Comparison of ENCODE assay signal across 8 cellular contexts in genomic region chr4:78056265-78057129, GRCh38. TPM values are rescaled to one million over a fixed set of nuclear protein-coding genes. Genes with fewer than 3 reads are reported as not detected.
A peak's percentile ranks its signal among the peaks of the same experiment; 100 is the strongest.
DNase-seq lines count a peak whose midpoint lies in the region; ATAC-seq and TF ChIP-seq lines count a peak whose summit lies in the region.

No MANE protein-coding gene starts in this region.

- DNase-seq in NCI-H524 treated with DMSO at 0.1 percent for 48 hours (lab: John Stamatoyannopoulos, UW) (peak; percentile 50), cardiac septum (ENCODE audit: low spot score) (peak; percentile 87), omental fat pad (ENCODE audit: low spot score) (peak; percentile 70), foreskin melanocyte (no peak)
- DNase-seq in activated naive CD8-positive, alpha-beta T cell treated with anti-CD3 and anti-CD28 coated beads, Interleukin-2, amount 10 ng/mL, durations not matched to agents 7 days and 5 days = peak; percentile 58

- H3K9me3 Mint-ChIP-seq in activated naive CD8-positive, alpha-beta T cell treated with anti-CD3 and anti-CD28 coated beads, Interleukin-2, amount 10 ng/mL, durations not matched to agents 7 days and 5 days = no peaks in the 10 kb centered on the region

- peak overlapping the region; percentile 86 for H3K4me3 Mint-ChIP-seq in activated naive CD8-positive, alpha-beta T cell treated with anti-CD3 and anti-CD28 coated beads, Interleukin-2, amount 10 ng/mL, durations not matched to agents 7 days and 5 days

- POLR2A ChIA-PET in activated naive CD8-positive, alpha-beta T cell treated with anti-CD3 and anti-CD28 coated beads, Interleukin-2, amount 10 ng/mL, durations not matched to agents 7 days and 5 days (lab: Charles Lee) = interaction anchor here (1.4 kb wide), 1 partner anchor 194 kb away, joined by 3 read pairs; the partner anchor contains the start of gene MRPL1

- peaks cover 22% of the 10 kb centered on the region for H3K4me1 Mint-ChIP-seq in activated naive CD8-positive, alpha-beta T cell treated with anti-CD3 and anti-CD28 coated beads, Interleukin-2, amount 10 ng/mL, durations not matched to agents 7 days and 5 days

- TF ChIP-seq CTCF in C4-2B (conservative IDR thresholded peaks at IDR 0.05) (no peak), omental fat pad (IDR thresholded peaks at IDR 0.05) (no peak)

- H3K27ac Mint-ChIP-seq in activated naive CD8-positive, alpha-beta T cell treated with anti-CD3 and anti-CD28 coated beads, Interleukin-2, amount 10 ng/mL, durations not matched to agents 7 days and 5 days = no peak overlapping the region

- H3K36me3 Mint-ChIP-seq in activated naive CD8-positive, alpha-beta T cell treated with anti-CD3 and anti-CD28 coated beads, Interleukin-2, amount 10 ng/mL, durations not matched to agents 7 days and 5 days = no peaks in the 10 kb centered on the region

- intact Hi-C loops in cardiac septum (cut with DNase I) = loop anchor here (2.0 to 10.0 kb wide), 6 partner anchors 59 to 721 kb away; partner anchors contain the start of genes BMP2K and MRPL1

- H3K27me3 Mint-ChIP-seq in activated naive CD8-positive, alpha-beta T cell treated with anti-CD3 and anti-CD28 coated beads, Interleukin-2, amount 10 ng/mL, durations not matched to agents 7 days and 5 days = peaks cover 57% of the 10 kb centered on the region

- ATAC-seq in GM19025 (IDR thresholded peaks at IDR 0.05; ENCODE audit: low read depth, unreplicated experiment) (peak; percentile 40), HG03439 (IDR thresholded peaks at IDR 0.05; ENCODE audit: unreplicated experiment) (peak; percentile 60), omental fat pad (ENCODE audit: low FRiP score) (peak; percentile 62)
- peak; percentile 77 for ATAC-seq in activated naive CD8-positive, alpha-beta T cell treated with anti-CD3 and anti-CD28 coated beads, Interleukin-2, amount 10 ng/mL, durations not matched to agents 7 days and 5 days (ENCODE audit: low read depth)

- H3K27ac ChIP-seq in C4-2B = peak overlapping the region; percentile 52

RNA-seq across cellular contexts. Expression of gene FRAS1, which starts 0.6 kb away (rescaled TPM):
- total RNA-seq in activated naive CD8-positive, alpha-beta T cell treated with anti-CD3 and anti-CD28 coated beads, Interleukin-2, amount 10 ng/mL, durations not matched to agents 7 days and 5 days = under 1 TPM; 0.23 to 0.53 TPM
- total RNA-seq in cardiac septum = 4.2 TPM
- 10 to 100 TPM in 2 of 4 donors, 1 to 10 TPM in 1, under 1 TPM in 1; 0.47 to 40.5 (median 7.7) TPM for total RNA-seq in omental fat pad
